In genomic region chr19:48765816-48766215, GRCh38 we compare ENCODE assay signal across 15 cellular contexts. TPM values are rescaled to one million over a fixed set of nuclear protein-coding genes. Genes with fewer than 3 reads are reported as not detected.
"Had no signal": no experiment of that assay in that cellular context is flagged by ENCODE, and none has a peak within 500 bp of the region (broad histone marks: within the 10 kb centered on the region; RNA-seq: fewer than 3 reads in every experiment).

No MANE protein-coding gene starts in this region.

RNA-seq across cellular contexts. Expression of gene FGF21, which starts 10.5 kb away (rescaled TPM):
- total RNA-seq: activated B cell treated with CpG ODN at 0.5 μM for 24 hours; activated CD8-positive, alpha-beta T cell treated with anti-CD3 and anti-CD28 coated beads for 36 hours; activated T-cell treated with anti-CD3 and anti-CD28 coated beads, Interleukin-2, amount 50 U/mL, for 4 hours; activated T-helper 17 cell treated with anti-CD3 and anti-CD28 coated beads, Interleukin-2, amount 50 U/mL, for 72 hours; astrocyte; bronchial epithelial cell; cardiac septum; cerebellum; dorsolateral prefrontal cortex; endodermal cell; esophagus squamous epithelium; fibroblast of lung; fibroblast of villous mesenchyme; T-cell; T-helper 2 cell treated with Interferon-gamma antibody and Interleukin-4, amounts not matched to agents 100 ng/mL and 5 ng/mL, for 36 hours had no signal

RNA-seq across cellular contexts. Expression of gene FUT1, which starts 13.4 kb away (rescaled TPM):
- total RNA-seq: activated B cell treated with CpG ODN at 0.5 μM for 24 hours had no signal

RNA-seq across cellular contexts. Expression of gene IZUMO1, which starts 19.1 kb away (rescaled TPM):
- total RNA-seq: activated B cell treated with CpG ODN at 0.5 μM for 24 hours; activated CD8-positive, alpha-beta T cell treated with anti-CD3 and anti-CD28 coated beads for 36 hours; activated T-cell treated with anti-CD3 and anti-CD28 coated beads, Interleukin-2, amount 50 U/mL, for 4 hours; activated T-helper 17 cell treated with anti-CD3 and anti-CD28 coated beads, Interleukin-2, amount 50 U/mL, for 72 hours; astrocyte; fibroblast of lung; T-cell; T-helper 2 cell treated with Interferon-gamma antibody and Interleukin-4, amounts not matched to agents 100 ng/mL and 5 ng/mL, for 36 hours had no signal
